ENCODE assay signal across 2 cellular contexts in genomic region chr1:29368936-29369932, GRCh38.
TF ChIP-seq lines count a peak whose summit lies in the region.

No MANE protein-coding gene starts in this region.

TF ChIP-seq in HCT116, 20 proteins besides CTCF, POLR2A, EP300 and RAD21 (continued from another document):
- TF ChIP-seq EGR1 (IDR thresholded peaks at IDR 0.05; ENCODE audit: low read depth) (no peak), CEBPB (IDR thresholded peaks at IDR 0.05; ENCODE audit: low read depth) (no peak), SRF (IDR thresholded peaks at IDR 0.05; ENCODE audit: low read depth) (no peak), EZH2phosphoT487 (IDR thresholded peaks at IDR 0.05; ENCODE audit: borderline replicate concordance) (no peak), SIN3A (IDR thresholded peaks at IDR 0.05; ENCODE audit: low read depth) (no peak)

TF ChIP-seq in K562, 482 proteins besides CTCF, POLR2A, EP300 and RAD21 (continued from another document):
- TF ChIP-seq ZNF3 (CRISPR knock-in tag; IDR thresholded peaks at IDR 0.05) (no peak), RBM25 (IDR thresholded peaks at IDR 0.05; ENCODE audit: low read depth, low read length, severe bottlenecking) (peak; percentile 25)
TF ChIP-seq in K562: peak in this region for 1.
